In genomic region chr20:40955326-40955725, GRCh38 we compare ENCODE assay signal across 17 cellular contexts.
"Had no signal": no experiment of that assay in that cellular context is flagged by ENCODE, and none has a peak within 500 bp of the region (broad histone marks: within the 10 kb centered on the region; RNA-seq: fewer than 3 reads in every experiment).

No MANE protein-coding gene starts in this region.

- H3K4me3 Mint-ChIP-seq: dendritic cell treated with granulocyte-macrophage colony-stimulating factor and Interleukin-4, amounts not matched to agents 40 ng/mL and 50 ng/mL, for 4 days; naive B cell; nephron; stimulated activated memory B cell treated with anti-CD40 and anti-IgM and Interleukin-4, amounts not matched to agents 10 μg/mL and 1 μg/mL and 100 μg/mL, for 72 hours; stimulated activated naive CD8-positive, alpha-beta T cell treated with anti-CD3 and anti-CD28 coated beads, Interleukin-15, Interleukin-2, amounts not matched to agents 100 ng/mL and 50 ng/mL, for 24 hours had no signal

- ATAC-seq: foreskin keratinocyte; psoas muscle; stimulated activated memory B cell treated with anti-CD40 and anti-IgM and Interleukin-4, amounts not matched to agents 10 μg/mL and 1 μg/mL and 100 μg/mL, for 72 hours had no signal

- DNase-seq: foreskin keratinocyte; kidney glomerular epithelial cell; mesendoderm; naive B cell; occipital lobe; psoas muscle; retina; right lobe of liver; spleen; stimulated activated CD4-positive, alpha-beta T cell treated with anti-CD3 and anti-CD28 coated beads, Interleukin-15, amount 100 ng/mL, for 24 hours; stimulated activated CD4-positive, alpha-beta T cell treated with anti-CD3 and anti-CD28 coated beads, Interleukin-1b, Interleukin-23, amount 100 ng/mL, for 48 hours; stimulated activated CD4-positive, alpha-beta T cell treated with anti-CD3 and anti-CD28 coated beads, Interleukin-4, amount 100 ng/mL, for 24 hours; testis had no signal

- H3K27ac Mint-ChIP-seq: dendritic cell treated with granulocyte-macrophage colony-stimulating factor and Interleukin-4, amounts not matched to agents 40 ng/mL and 50 ng/mL, for 4 days; nephron; stimulated activated memory B cell treated with anti-CD40 and anti-IgM and Interleukin-4, amounts not matched to agents 10 μg/mL and 1 μg/mL and 100 μg/mL, for 72 hours; stimulated activated naive CD8-positive, alpha-beta T cell treated with anti-CD3 and anti-CD28 coated beads, Interleukin-15, Interleukin-2, amounts not matched to agents 100 ng/mL and 50 ng/mL, for 24 hours had no signal

- H3K27me3 Mint-ChIP-seq: dendritic cell treated with granulocyte-macrophage colony-stimulating factor and Interleukin-4, amounts not matched to agents 40 ng/mL and 50 ng/mL, for 4 days; stimulated activated memory B cell treated with anti-CD40 and anti-IgM and Interleukin-4, amounts not matched to agents 10 μg/mL and 1 μg/mL and 100 μg/mL, for 72 hours; stimulated activated naive CD8-positive, alpha-beta T cell treated with anti-CD3 and anti-CD28 coated beads, Interleukin-15, Interleukin-2, amounts not matched to agents 100 ng/mL and 50 ng/mL, for 24 hours had no signal

- H3K36me3 Mint-ChIP-seq: naive B cell; stimulated activated memory B cell treated with anti-CD40 and anti-IgM and Interleukin-4, amounts not matched to agents 10 μg/mL and 1 μg/mL and 100 μg/mL, for 72 hours had no signal

- H3K4me1 Mint-ChIP-seq: nephron had no signal
